Comparison of ENCODE assay signal across 11 cellular contexts in the genomic region with DNA sequence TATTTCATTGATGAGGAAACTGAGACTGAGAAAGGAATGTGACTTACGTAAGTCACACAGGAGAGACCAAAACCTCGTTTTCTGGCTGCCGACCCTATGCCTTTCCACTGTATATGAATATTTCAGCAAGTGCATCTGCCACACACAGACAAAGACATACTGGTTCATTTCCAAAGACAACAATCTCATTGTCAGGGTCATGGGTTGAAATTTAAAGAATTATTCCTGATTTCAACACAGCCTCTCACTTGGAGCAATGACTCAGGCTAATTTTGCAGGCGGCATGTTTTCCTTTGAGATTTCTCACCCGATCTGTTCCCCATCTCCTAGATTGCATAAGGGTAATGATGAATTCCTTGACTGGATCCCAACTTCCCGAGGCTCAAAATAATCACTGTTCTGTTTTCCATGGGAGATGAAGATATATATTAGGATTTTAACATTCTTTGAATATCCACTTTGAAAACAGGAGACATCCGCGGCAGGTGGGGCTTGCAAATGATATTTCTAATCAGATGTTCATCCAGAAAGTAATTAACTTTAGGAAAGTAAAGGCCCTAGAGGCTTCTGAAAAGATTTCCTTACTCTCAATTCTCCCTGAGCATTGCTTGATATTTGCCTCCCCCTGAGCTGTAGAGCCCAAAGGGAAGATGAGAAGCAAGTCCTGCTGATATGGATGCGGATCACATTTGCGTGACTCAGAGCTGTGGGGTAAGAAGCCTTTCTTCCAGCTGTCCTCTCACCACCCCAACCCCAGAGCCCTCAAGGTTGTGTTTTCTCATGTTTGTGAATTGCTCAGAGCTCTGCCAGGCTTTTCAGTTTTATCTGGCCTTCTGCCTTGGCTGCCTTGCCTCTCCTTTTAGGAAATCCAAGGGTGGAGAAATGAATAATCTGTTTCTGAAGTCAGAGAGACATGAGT.
DNase-seq lines count a peak whose midpoint lies in the region; ATAC-seq and TF ChIP-seq lines count a peak whose summit lies in the region.
"Had no signal": no experiment of that assay in that cellular context is flagged by ENCODE, and none has a peak within 500 bp of the region (broad histone marks: within the 10 kb centered on the region; RNA-seq: fewer than 3 reads in every experiment).

No MANE protein-coding gene starts in this region.

- H3K27me3 ChIP-seq in muscle layer of colon (ENCODE audit: control insufficient read depth in 1 of 2, insufficient read depth in 2 of 2, low read length in 2 of 2) = no peaks in the 10 kb centered on the region
- H3K27me3 ChIP-seq: BLaER1 had no signal

- H3K36me3 Mint-ChIP-seq in natural killer cell = no peaks in the 10 kb centered on the region

- H3K4me3 ChIP-seq in AG04449 (ENCODE audit: low read depth, low read length) (no peak overlapping the region), epithelial cell of proximal tubule (ENCODE audit: low read depth, low read length) (no peak overlapping the region), muscle layer of colon (ENCODE audit: low read depth in 1 of 2, low read length in 2 of 2) (no peak overlapping the region)
- H3K4me3 ChIP-seq: BLaER1 had no signal

- H3K27ac Mint-ChIP-seq in natural killer cell = no peak overlapping the region
- H3K27ac Mint-ChIP-seq: activated CD8-positive, alpha-beta T cell treated with anti-CD3 and anti-CD28 coated beads, Interleukin-2, amount 10 ng/mL, durations not matched to agents 7 days and 5 days had no signal

- DNase-seq in AG04449 (ENCODE audit: low read depth, low spot score) = peak; percentile 92
- DNase-seq in NCI-H460 (ENCODE audit: extremely low read depth, low read depth) = peak; percentile 72
- peak; percentile 93 for DNase-seq in epithelial cell of proximal tubule (ENCODE audit: low read depth)
- no peak for DNase-seq in erythroblast (lab: John Stamatoyannopoulos, UW)
- DNase-seq in natural killer cell = no peak
- DNase-seq in stimulated activated naive CD8-positive, alpha-beta T cell treated with anti-CD3 and anti-CD28 coated beads, Interleukin-15, Interleukin-2, amounts not matched to agents 100 U/mL and 50 U/mL, for 24 hours = no peak
- DNase-seq: activated CD8-positive, alpha-beta T cell treated with anti-CD3 and anti-CD28 coated beads, Interleukin-2, amount 10 ng/mL, durations not matched to agents 7 days and 5 days; KG1 had no signal

- H3K36me3 ChIP-seq in muscle layer of colon (ENCODE audit: insufficient read depth, low read length) = no peaks in the 10 kb centered on the region
- H3K36me3 ChIP-seq: BLaER1 had no signal

- no peak overlapping the region for H3K4me3 Mint-ChIP-seq in natural killer cell
- H3K4me3 Mint-ChIP-seq: activated CD8-positive, alpha-beta T cell treated with anti-CD3 and anti-CD28 coated beads, Interleukin-2, amount 10 ng/mL, durations not matched to agents 7 days and 5 days had no signal

- CTCF ChIA-PET in AG04449 (lab: Yijun Ruan, JAX) = interaction anchor here (1.0 to 3.7 kb wide), 2 partner anchors 8 to 334 kb away, joined by 3 to 17 read pairs; no protein-coding TSS in a partner anchor

- H3K4me1 Mint-ChIP-seq in natural killer cell = no peaks in the 10 kb centered on the region

- intact Hi-C loops in natural killer cell (cut with micrococcal nuclease) = no loop called here

- no peak for TF ChIP-seq POLR2A in erythroblast (IDR thresholded peaks at IDR 0.05; ENCODE audit: low read length)

- POLR2A ChIA-PET in AG04449 (lab: Yijun Ruan, JAX) = interaction anchor here (0.8 to 1.5 kb wide), 8 partner anchors 8 to 82 kb away, joined by 3 to 5 read pairs (median 4); no protein-coding TSS in a partner anchor

- H3K9ac ChIP-seq in muscle layer of colon (ENCODE audit: low read length) = no peak overlapping the region
- H3K9ac ChIP-seq: BLaER1 had no signal

- peaks cover 0 to 5% of the 10 kb centered on the region in 2 donors for H3K27me3 Mint-ChIP-seq in natural killer cell (ENCODE audit: low read depth in 2 of 2)

- ATAC-seq in natural killer cell (no peak), HG03432 (IDR thresholded peaks at IDR 0.05; ENCODE audit: unreplicated experiment) (no peak)
- no peak for ATAC-seq in stimulated activated naive CD8-positive, alpha-beta T cell treated with anti-CD3 and anti-CD28 coated beads, Interleukin-15, Interleukin-2, amounts not matched to agents 100 U/mL and 50 U/mL, for 24 hours
- ATAC-seq: activated CD8-positive, alpha-beta T cell treated with anti-CD3 and anti-CD28 coated beads, Interleukin-2, amount 10 ng/mL, durations not matched to agents 7 days and 5 days had no signal

- H3K4me1 ChIP-seq in muscle layer of colon (ENCODE audit: insufficient read depth, low read length) = peaks cover 52% of the 10 kb centered on the region
- H3K4me1 ChIP-seq: BLaER1 had no signal

- no peaks in the 10 kb centered on the region for H3K9me3 Mint-ChIP-seq in natural killer cell

- TF ChIP-seq CTCF in AG04449 (IDR thresholded peaks at IDR 0.05; ENCODE audit: insufficient read depth, low read length, missing control alignments) (no peak), epithelial cell of proximal tubule (conservative IDR thresholded peaks at IDR 0.05; ENCODE audit: low read depth, low read length) (no peak), natural killer cell (IDR thresholded peaks at IDR 0.05) (no peak)

- no peaks in the 10 kb centered on the region for H3K9me3 ChIP-seq in muscle layer of colon (ENCODE audit: low read length)
- H3K9me3 ChIP-seq: BLaER1 had no signal

- H3K27ac ChIP-seq in muscle layer of colon (ENCODE audit: low read depth, low read length) = peak overlapping the region; percentile 51
- H3K27ac ChIP-seq: BLaER1 had no signal

Comparison
In these comparisons a context has a peak if more than half of its experiments do, and no peak if none do; other contexts are left out.
1. DNase-seq: peak in AG04449 (single experiment), NCI-H460 (single experiment) and epithelial cell of proximal tubule (single experiment); none in erythroblast (0 of 2), natural killer cell (single experiment) and stimulated activated naive CD8-positive, alpha-beta T cell treated with anti-CD3 and anti-CD28 coated beads, Interleukin-15, Interleukin-2, amounts not matched to agents 100 U/mL and 50 U/mL, for 24 hours (single experiment).